Comparison of ENCODE assay signal across 1 cellular context in the genomic region with DNA sequence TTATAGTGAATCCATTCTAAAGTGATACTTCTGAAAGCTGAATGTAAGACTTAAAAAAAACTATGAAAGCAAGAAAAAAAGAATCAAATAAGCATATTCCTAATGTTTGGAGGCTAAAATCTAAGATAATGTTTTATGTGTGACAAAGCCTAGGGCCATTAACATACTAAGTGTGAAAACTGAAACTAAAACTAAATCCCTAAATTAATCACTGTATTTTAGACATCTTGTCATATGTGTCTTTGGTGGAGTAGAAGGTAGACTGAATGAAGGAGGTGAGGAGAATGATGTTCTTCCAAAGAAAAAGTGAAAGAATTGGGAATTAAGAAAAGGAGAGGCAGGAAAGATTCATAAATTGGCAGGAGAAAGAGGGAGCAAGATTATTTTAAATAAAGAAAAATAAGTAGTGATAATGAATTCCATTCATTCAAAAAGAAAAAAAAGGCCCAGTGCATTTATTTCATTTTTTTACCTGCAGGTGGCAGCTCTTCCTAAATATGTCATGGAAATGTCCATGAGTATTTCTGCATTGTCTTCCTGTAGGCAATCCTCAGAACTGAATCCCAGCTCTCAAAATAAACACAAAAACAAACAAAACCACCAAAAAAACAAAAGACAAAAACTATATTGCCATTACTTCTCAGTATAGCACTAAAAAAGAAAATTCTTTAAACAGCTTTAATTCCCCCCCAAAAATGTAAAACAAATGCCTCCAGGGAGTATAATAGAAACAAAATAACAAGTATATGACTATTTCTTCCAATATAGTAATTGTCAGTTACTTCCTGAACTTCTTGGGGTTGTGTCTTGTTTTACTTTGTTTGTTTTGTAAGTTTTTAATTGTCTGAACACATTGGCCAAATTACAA.
TF ChIP-seq lines count a peak whose summit lies in the region.

No MANE protein-coding gene starts in this region.

TF ChIP-seq in WTC11, 78 proteins besides CTCF, POLR2A, EP300 and RAD21 (continued from another document):
- TF ChIP-seq, protein P1, sequence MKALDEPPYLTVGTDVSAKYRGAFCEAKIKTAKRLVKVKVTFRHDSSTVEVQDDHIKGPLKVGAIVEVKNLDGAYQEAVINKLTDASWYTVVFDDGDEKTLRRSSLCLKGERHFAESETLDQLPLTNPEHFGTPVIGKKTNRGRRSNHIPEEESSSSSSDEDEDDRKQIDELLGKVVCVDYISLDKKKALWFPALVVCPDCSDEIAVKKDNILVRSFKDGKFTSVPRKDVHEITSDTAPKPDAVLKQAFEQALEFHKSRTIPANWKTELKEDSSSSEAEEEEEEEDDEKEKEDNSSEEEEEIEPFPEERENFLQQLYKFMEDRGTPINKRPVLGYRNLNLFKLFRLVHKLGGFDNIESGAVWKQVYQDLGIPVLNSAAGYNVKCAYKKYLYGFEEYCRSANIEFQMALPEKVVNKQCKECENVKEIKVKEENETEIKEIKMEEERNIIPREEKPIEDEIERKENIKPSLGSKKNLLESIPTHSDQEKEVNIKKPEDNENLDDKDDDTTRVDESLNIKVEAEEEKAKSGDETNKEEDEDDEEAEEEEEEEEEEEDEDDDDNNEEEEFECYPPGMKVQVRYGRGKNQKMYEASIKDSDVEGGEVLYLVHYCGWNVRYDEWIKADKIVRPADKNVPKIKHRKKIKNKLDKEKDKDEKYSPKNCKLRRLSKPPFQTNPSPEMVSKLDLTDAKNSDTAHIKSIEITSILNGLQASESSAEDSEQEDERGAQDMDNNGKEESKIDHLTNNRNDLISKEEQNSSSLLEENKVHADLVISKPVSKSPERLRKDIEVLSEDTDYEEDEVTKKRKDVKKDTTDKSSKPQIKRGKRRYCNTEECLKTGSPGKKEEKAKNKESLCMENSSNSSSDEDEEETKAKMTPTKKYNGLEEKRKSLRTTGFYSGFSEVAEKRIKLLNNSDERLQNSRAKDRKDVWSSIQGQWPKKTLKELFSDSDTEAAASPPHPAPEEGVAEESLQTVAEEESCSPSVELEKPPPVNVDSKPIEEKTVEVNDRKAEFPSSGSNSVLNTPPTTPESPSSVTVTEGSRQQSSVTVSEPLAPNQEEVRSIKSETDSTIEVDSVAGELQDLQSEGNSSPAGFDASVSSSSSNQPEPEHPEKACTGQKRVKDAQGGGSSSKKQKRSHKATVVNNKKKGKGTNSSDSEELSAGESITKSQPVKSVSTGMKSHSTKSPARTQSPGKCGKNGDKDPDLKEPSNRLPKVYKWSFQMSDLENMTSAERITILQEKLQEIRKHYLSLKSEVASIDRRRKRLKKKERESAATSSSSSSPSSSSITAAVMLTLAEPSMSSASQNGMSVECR (CRISPR knock-in tag; IDR thresholded peaks at IDR 0.05; ENCODE audit: borderline replicate concordance), result no peak
- TF ChIP-seq FOXK1 (CRISPR knock-in tag; IDR thresholded peaks at IDR 0.05) (no peak), ESRRA (CRISPR knock-in tag; IDR thresholded peaks at IDR 0.05; ENCODE audit: borderline replicate concordance) (no peak), ZNF317 (CRISPR knock-in tag; IDR thresholded peaks at IDR 0.05; ENCODE audit: borderline replicate concordance, low read depth) (no peak), OVOL2 (CRISPR knock-in tag; IDR thresholded peaks at IDR 0.05; ENCODE audit: borderline replicate concordance) (no peak), NR1H2 (CRISPR knock-in tag; IDR thresholded peaks at IDR 0.05) (no peak), FOXJ3 (CRISPR knock-in tag; IDR thresholded peaks at IDR 0.05; ENCODE audit: borderline replicate concordance) (no peak), NFYB (CRISPR knock-in tag; conservative IDR thresholded peaks at IDR 0.05; ENCODE audit: low read depth) (no peak)
- TF ChIP-seq, protein P2, sequence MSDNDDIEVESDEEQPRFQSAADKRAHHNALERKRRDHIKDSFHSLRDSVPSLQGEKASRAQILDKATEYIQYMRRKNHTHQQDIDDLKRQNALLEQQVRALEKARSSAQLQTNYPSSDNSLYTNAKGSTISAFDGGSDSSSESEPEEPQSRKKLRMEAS (CRISPR knock-in tag; IDR thresholded peaks at IDR 0.05), result no peak
- TF ChIP-seq, protein P3, sequence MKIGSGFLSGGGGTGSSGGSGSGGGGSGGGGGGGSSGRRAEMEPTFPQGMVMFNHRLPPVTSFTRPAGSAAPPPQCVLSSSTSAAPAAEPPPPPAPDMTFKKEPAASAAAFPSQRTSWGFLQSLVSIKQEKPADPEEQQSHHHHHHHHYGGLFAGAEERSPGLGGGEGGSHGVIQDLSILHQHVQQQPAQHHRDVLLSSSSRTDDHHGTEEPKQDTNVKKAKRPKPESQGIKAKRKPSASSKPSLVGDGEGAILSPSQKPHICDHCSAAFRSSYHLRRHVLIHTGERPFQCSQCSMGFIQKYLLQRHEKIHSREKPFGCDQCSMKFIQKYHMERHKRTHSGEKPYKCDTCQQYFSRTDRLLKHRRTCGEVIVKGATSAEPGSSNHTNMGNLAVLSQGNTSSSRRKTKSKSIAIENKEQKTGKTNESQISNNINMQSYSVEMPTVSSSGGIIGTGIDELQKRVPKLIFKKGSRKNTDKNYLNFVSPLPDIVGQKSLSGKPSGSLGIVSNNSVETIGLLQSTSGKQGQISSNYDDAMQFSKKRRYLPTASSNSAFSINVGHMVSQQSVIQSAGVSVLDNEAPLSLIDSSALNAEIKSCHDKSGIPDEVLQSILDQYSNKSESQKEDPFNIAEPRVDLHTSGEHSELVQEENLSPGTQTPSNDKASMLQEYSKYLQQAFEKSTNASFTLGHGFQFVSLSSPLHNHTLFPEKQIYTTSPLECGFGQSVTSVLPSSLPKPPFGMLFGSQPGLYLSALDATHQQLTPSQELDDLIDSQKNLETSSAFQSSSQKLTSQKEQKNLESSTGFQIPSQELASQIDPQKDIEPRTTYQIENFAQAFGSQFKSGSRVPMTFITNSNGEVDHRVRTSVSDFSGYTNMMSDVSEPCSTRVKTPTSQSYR (CRISPR knock-in tag; IDR thresholded peaks at IDR 0.05), result no peak
- TF ChIP-seq, protein P4, sequence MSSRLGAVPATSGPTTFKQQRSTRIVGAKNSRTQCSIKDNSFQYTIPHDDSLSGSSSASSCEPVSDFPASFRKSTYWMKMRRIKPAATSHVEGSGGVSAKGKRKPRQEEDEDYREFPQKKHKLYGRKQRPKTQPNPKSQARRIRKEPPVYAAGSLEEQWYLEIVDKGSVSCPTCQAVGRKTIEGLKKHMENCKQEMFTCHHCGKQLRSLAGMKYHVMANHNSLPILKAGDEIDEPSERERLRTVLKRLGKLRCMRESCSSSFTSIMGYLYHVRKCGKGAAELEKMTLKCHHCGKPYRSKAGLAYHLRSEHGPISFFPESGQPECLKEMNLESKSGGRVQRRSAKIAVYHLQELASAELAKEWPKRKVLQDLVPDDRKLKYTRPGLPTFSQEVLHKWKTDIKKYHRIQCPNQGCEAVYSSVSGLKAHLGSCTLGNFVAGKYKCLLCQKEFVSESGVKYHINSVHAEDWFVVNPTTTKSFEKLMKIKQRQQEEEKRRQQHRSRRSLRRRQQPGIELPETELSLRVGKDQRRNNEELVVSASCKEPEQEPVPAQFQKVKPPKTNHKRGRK (CRISPR knock-in tag; IDR thresholded peaks at IDR 0.05; ENCODE audit: borderline replicate concordance), result no peak
- TF ChIP-seq, protein P5, sequence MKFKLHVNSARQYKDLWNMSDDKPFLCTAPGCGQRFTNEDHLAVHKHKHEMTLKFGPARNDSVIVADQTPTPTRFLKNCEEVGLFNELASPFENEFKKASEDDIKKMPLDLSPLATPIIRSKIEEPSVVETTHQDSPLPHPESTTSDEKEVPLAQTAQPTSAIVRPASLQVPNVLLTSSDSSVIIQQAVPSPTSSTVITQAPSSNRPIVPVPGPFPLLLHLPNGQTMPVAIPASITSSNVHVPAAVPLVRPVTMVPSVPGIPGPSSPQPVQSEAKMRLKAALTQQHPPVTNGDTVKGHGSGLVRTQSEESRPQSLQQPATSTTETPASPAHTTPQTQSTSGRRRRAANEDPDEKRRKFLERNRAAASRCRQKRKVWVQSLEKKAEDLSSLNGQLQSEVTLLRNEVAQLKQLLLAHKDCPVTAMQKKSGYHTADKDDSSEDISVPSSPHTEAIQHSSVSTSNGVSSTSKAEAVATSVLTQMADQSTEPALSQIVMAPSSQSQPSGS (CRISPR knock-in tag; IDR thresholded peaks at IDR 0.05; ENCODE audit: borderline replicate concordance, low read depth), result no peak
